Comparison of ENCODE assay signal across 26 cellular contexts in genomic region chr3:65944252-65944651, GRCh38.
"Had no signal": no experiment of that assay in that cellular context is flagged by ENCODE, and none has a peak within 500 bp of the region (broad histone marks: within the 10 kb centered on the region; RNA-seq: fewer than 3 reads in every experiment).

No MANE protein-coding gene starts in this region.

- H3K4me3 ChIP-seq: MG63, SJCRH30 had no signal

- FAIRE-seq: HTR-8/SVneo had no signal

- H3K4me1 ChIP-seq: SJCRH30 had no signal

- ATAC-seq: Panc1, PC-3, SK-N-SH treated with all-trans-retinoic acid at 6 μM for 48 hours had no signal

- H3K27me3 ChIP-seq: MG63, SJCRH30 had no signal

- H3K9me3 ChIP-seq: MG63, SJCRH30 had no signal

- H3K27ac ChIP-seq: HL-60, RWPE1, SJCRH30 had no signal

- H3K36me3 ChIP-seq: MG63, SJCRH30 had no signal

- DNase-seq: IMR-90, Karpas-422, KG1, MG63, NCI-H1092, NCI-H1105 treated with DMSO at 0.1 percent for 48 hours, NCI-H1417 treated with DMSO at 0.1 percent for 48 hours, NCI-H146, NCI-H1694 treated with DMSO at 0.1 percent for 48 hours, NCI-H1930, NCI-H2081, NCI-H2171, NCI-H226, NCI-H446, NCI-H510A, NCI-H524 treated with DMSO at 0.1 percent for 48 hours, NCI-H69, NCI-H774, PC-3, SHP77 treated with DMSO at 0.1 percent for 48 hours, SJCRH30 had no signal
